In the genomic region with DNA sequence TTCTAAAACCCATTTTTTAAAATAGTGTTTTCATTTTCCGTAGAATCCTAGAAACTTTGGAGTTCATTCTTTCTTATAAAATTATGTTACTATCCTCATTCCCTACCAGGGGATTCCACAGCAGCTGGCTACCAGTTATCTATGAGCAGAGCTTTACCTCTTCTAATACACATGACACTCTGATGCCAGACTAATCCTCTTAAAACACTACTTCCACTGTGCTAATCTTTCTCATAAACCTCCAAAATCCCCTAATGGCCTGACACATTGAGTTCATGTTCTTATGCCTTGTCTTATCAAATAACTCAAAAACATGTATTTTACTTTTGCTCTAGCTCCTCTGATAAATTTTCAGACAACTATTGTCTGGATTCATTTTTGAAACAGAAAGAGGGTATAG, we compare ENCODE assay signal across 22 cellular contexts.
"Had no signal": no experiment of that assay in that cellular context is flagged by ENCODE, and none has a peak within 500 bp of the region (broad histone marks: within the 10 kb centered on the region; RNA-seq: fewer than 3 reads in every experiment).

No MANE protein-coding gene starts in this region.

- H3K27me3 ChIP-seq: colonic mucosa, dorsolateral prefrontal cortex, heart left ventricle, right lobe of liver, tibial nerve had no signal

- H3K27ac ChIP-seq: colonic mucosa, dorsolateral prefrontal cortex, epithelial cell of prostate, heart left ventricle, parathyroid adenoma, right lobe of liver, skin epidermis, tibial nerve had no signal

- DNase-seq: activated B cell treated with CpG ODN at 0.5 μM for 24 hours; activated CD4-positive, alpha-beta T cell treated with anti-CD3 and anti-CD28 coated beads for 36 hours; activated CD4-positive, alpha-beta T cell treated with anti-CD3 and anti-CD28 coated beads, Interleukin-2, amount 50 U/mL, for 4 hours; activated CD8-positive, alpha-beta memory T cell treated with anti-CD3 and anti-CD28 coated beads for 24 hours; activated CD8-positive, alpha-beta memory T cell treated with anti-CD3 and anti-CD28 coated beads, Interleukin-2, amount 50 U/mL, for 4 hours; activated naive CD4-positive, alpha-beta T cell; activated naive CD8-positive, alpha-beta T cell treated with anti-CD3 and anti-CD28 coated beads for 36 hours; activated T-cell treated with anti-CD3 and anti-CD28 coated beads, Interleukin-2, amount 50 U/mL, for 24 hours; amygdala; colonic mucosa; dorsolateral prefrontal cortex; heart left ventricle; left ventricle myocardium superior; mammary epithelial cell; nephron progenitor cell; right lobe of liver; stimulated activated CD4-positive, alpha-beta T cell treated with anti-CD3 and anti-CD28 coated beads, Interleukin-2, amount 100 ng/mL, for 24 hours; stimulated activated naive CD8-positive, alpha-beta T cell treated with anti-CD3 and anti-CD28 coated beads, Interleukin-15, amount 100 ng/mL, for 72 hours had no signal

- H3K9me3 ChIP-seq: colonic mucosa, right lobe of liver had no signal

- H3K4me3 ChIP-seq: colonic mucosa, dorsolateral prefrontal cortex, heart left ventricle, right lobe of liver, skin epidermis, tibial nerve had no signal

- H3K4me1 ChIP-seq: colonic mucosa, heart left ventricle, parathyroid adenoma, right lobe of liver, tibial nerve had no signal

- H3K36me3 ChIP-seq: colonic mucosa, heart left ventricle, right lobe of liver, tibial nerve had no signal

- H3K79me2 ChIP-seq: parathyroid adenoma had no signal

- H2AFZ ChIP-seq: parathyroid adenoma had no signal
